ENCODE assay signal across 1 cellular context in the genomic region with DNA sequence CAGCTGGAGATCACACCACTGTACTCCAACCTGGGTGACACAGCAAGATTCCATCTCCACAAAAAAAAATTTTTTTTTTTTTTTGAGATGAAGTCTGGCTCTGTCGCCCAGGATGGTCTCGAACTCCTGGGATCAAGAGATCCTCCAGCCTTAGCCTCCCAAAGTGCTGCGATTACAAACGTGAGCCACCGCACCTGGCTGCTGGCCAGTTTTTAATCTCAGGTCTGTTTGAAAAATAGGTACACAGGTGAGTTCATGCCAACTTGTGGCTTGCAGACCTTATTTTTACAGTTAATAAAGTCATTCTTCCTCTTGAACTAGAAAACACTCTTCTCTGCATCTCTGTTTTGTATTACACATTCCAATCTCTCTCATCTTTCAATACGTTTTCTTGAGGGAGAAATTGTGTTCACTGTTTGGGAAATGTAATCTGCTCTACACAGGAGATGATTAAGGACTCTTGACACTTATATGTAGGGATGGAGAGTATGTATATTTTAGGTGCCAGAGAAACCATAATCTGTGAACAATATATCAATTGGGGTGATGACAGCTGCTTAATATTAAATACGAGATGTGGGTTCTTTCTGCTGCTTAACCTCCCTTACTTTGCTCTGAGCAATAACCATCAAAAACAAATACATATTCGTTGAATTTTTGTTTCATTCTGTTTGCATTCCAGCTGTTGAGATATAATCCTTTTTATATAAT.
TF ChIP-seq lines count a peak whose summit lies in the region.

No MANE protein-coding gene starts in this region.

TF ChIP-seq in IMR-90, 13 proteins besides CTCF, POLR2A, EP300 and RAD21:
- TF ChIP-seq RCOR1 (IDR thresholded peaks at IDR 0.05; ENCODE audit: insufficient replicate concordance, low read length) (no peak), BHLHE40 (IDR thresholded peaks at IDR 0.05; ENCODE audit: low read depth, low read length) (no peak), CEBPB (IDR thresholded peaks at IDR 0.05; ENCODE audit: low read depth, low read length) (no peak), MAFK (IDR thresholded peaks at IDR 0.05; ENCODE audit: low read depth, low read length) (no peak), USF2 (IDR thresholded peaks at IDR 0.05; ENCODE audit: low read depth, low read length) (no peak), SMC3 (IDR thresholded peaks at IDR 0.05; ENCODE audit: low read depth, low read length) (no peak), CHD1 (IDR thresholded peaks at IDR 0.05; ENCODE audit: low read depth, low read length) (no peak), MXI1 (IDR thresholded peaks at IDR 0.05; ENCODE audit: borderline replicate concordance, low read depth, low read length) (no peak), FOS (IDR thresholded peaks at IDR 0.05; ENCODE audit: low read depth, low read length) (no peak), NFE2L2 (IDR thresholded peaks at IDR 0.05; ENCODE audit: low read depth, low read length) (no peak), RFX5 (IDR thresholded peaks at IDR 0.05; ENCODE audit: low read depth, low read length) (no peak), MAZ (IDR thresholded peaks at IDR 0.05; ENCODE audit: borderline replicate concordance, low read depth, low read length) (no peak)
- TF ChIP-seq, protein P1, sequence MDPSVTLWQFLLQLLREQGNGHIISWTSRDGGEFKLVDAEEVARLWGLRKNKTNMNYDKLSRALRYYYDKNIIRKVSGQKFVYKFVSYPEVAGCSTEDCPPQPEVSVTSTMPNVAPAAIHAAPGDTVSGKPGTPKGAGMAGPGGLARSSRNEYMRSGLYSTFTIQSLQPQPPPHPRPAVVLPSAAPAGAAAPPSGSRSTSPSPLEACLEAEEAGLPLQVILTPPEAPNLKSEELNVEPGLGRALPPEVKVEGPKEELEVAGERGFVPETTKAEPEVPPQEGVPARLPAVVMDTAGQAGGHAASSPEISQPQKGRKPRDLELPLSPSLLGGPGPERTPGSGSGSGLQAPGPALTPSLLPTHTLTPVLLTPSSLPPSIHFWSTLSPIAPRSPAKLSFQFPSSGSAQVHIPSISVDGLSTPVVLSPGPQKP (IDR thresholded peaks at IDR 0.05; ENCODE audit: borderline replicate concordance, low read depth, low read length): no peak
